1 cellular context compared by ENCODE assay signal in the genomic region with DNA sequence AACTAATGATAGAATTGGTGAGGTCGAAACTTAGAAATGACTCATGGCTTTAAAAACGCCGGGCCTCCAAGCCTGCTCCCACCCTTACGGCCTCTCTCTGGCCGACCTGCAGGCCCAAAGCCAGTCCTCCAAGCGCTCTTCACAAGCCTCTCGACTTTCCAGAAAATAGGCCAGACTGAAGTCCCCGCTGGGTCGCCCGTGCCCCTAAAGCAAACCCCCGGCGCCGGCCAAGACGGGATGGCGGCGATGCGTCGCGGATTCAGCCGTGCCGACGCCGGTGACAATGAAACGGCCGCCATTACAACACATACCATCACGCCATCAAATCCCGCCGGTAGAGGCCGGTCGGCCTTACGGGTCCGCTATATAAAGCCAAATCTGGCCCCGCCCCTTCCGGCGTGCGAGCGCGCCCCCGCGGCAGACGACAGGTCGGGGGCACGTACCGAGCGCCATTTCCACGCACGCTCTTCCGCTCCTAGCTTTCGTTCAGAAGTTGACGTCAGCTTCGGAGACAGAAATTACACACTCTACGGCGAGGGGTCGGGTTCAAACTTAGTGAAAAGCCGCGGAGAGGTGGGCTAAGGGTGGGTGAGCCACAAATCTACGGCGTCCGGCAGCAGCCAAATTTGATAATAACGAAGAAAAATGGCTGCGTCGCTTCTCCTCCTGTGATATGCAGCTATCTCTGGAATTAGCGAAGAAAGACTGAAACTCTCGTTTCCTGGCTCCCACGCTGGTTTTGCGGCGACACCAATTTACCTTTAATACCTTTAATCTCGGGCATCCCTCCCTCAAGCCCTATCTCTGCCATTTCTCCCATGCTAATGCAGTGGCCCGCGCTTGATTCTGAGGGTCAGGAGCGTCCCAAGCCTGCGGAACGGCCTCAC.
TF ChIP-seq lines count a peak whose summit lies in the region.

Gene RPL3, minus strand, starts transcription at position 340 of the 887 bp plus-strand sequence. Its CDS starts 26 bp downstream, at position 314.

TF ChIP-seq in HepG2, 621 proteins besides CTCF, POLR2A, EP300 and RAD21 (continued from another document and continues in another):
- no peak for TF ChIP-seq ZNF512B (CRISPR knock-in tag; IDR thresholded peaks at IDR 0.05; ENCODE audit: borderline replicate concordance)
- TF ChIP-seq CREM (IDR thresholded peaks at IDR 0.05): peak; percentile 94
- no peak for TF ChIP-seq CREM (CRISPR knock-in tag; IDR thresholded peaks at IDR 0.05)
- TF ChIP-seq HIVEP1 (CRISPR knock-in tag; IDR thresholded peaks at IDR 0.05): peak; percentile 11; the same call in 1 of the 2 replicates
- peak; percentile 89 for TF ChIP-seq ZNF264 (CRISPR knock-in tag; IDR thresholded peaks at IDR 0.05)
- TF ChIP-seq ZNF432 (CRISPR knock-in tag; IDR thresholded peaks at IDR 0.05; ENCODE audit: borderline replicate concordance): no peak
- TF ChIP-seq TSC22D2 (CRISPR knock-in tag; IDR thresholded peaks at IDR 0.05; ENCODE audit: borderline replicate concordance): peak; percentile 85; the same call in 1 of the 2 replicates
- TF ChIP-seq NR2F6 (IDR thresholded peaks at IDR 0.05): peak; percentile 30; the same call in 1 of the 2 replicates
- peak; percentile 50; the same call in 1 of the 2 replicates for TF ChIP-seq NR2F6 (CRISPR knock-in tag; IDR thresholded peaks at IDR 0.05)
- TF ChIP-seq ZNF607 (CRISPR knock-in tag; IDR thresholded peaks at IDR 0.05; ENCODE audit: borderline replicate concordance): peak; percentile 96
- peak; percentile 67 for TF ChIP-seq NFYC (CRISPR knock-in tag; IDR thresholded peaks at IDR 0.05)
- peak; percentile 70 for TF ChIP-seq IRF2 (CRISPR knock-in tag; IDR thresholded peaks at IDR 0.05)
- no peak for TF ChIP-seq ZNF17 (CRISPR knock-in tag; IDR thresholded peaks at IDR 0.05)
- TF ChIP-seq RBAK (CRISPR knock-in tag; IDR thresholded peaks at IDR 0.05): no peak
- no peak for TF ChIP-seq ZNF143 (CRISPR knock-in tag; IDR thresholded peaks at IDR 0.05)
- TF ChIP-seq ZSCAN30 (CRISPR knock-in tag; IDR thresholded peaks at IDR 0.05): no peak
- no peak for TF ChIP-seq ZNF562 (CRISPR knock-in tag; IDR thresholded peaks at IDR 0.05; ENCODE audit: borderline replicate concordance)
- TF ChIP-seq ZNF563 (CRISPR knock-in tag; IDR thresholded peaks at IDR 0.05): no peak; the same call in 1 of the 2 replicates
- peak; percentile 75; the same call in 1 of the 2 replicates for TF ChIP-seq HNRNPL (IDR thresholded peaks at IDR 0.05; ENCODE audit: low read depth, low read length)
- TF ChIP-seq ERF (CRISPR knock-in tag; IDR thresholded peaks at IDR 0.05): peak; percentile 69
- TF ChIP-seq CEBPG (CRISPR knock-in tag; IDR thresholded peaks at IDR 0.05): 0 out of 2 replicates have a peak, but pooled peaks have one; percentile 46
- TF ChIP-seq PAXIP1 (CRISPR knock-in tag; conservative IDR thresholded peaks at IDR 0.05): peak; percentile 53
- peak; percentile 43 for TF ChIP-seq MNT (IDR thresholded peaks at IDR 0.05)
- peak; percentile 89; the same call in 1 of the 2 replicates for TF ChIP-seq ZNF230 (CRISPR knock-in tag; IDR thresholded peaks at IDR 0.05)
- no peak for TF ChIP-seq REL (CRISPR knock-in tag; conservative IDR thresholded peaks at IDR 0.05)
- peak; percentile 69; the same call in 1 of the 2 replicates for TF ChIP-seq MIXL1 (CRISPR knock-in tag; IDR thresholded peaks at IDR 0.05)
- TF ChIP-seq ZFP62 (CRISPR knock-in tag; IDR thresholded peaks at IDR 0.05): no peak
- TF ChIP-seq ZSCAN25 (CRISPR knock-in tag; IDR thresholded peaks at IDR 0.05): no peak; the same call in none of the 2 replicates
- peak; percentile 91 for TF ChIP-seq ZNF883 (CRISPR knock-in tag; IDR thresholded peaks at IDR 0.05; ENCODE audit: not compliant biosample characterization)
- TF ChIP-seq PPARG (CRISPR knock-in tag; conservative IDR thresholded peaks at IDR 0.05): 0 out of 2 replicates have a peak, but pooled peaks have one; percentile 12
- peak; percentile 98 for TF ChIP-seq SRSF1 (optimal IDR thresholded peaks at IDR 0.05; ENCODE audit: low read depth, low read length)
- TF ChIP-seq RARA (CRISPR knock-in tag; IDR thresholded peaks at IDR 0.05): no peak; the same call in 1 of the 2 replicates
- TF ChIP-seq, protein P1, sequence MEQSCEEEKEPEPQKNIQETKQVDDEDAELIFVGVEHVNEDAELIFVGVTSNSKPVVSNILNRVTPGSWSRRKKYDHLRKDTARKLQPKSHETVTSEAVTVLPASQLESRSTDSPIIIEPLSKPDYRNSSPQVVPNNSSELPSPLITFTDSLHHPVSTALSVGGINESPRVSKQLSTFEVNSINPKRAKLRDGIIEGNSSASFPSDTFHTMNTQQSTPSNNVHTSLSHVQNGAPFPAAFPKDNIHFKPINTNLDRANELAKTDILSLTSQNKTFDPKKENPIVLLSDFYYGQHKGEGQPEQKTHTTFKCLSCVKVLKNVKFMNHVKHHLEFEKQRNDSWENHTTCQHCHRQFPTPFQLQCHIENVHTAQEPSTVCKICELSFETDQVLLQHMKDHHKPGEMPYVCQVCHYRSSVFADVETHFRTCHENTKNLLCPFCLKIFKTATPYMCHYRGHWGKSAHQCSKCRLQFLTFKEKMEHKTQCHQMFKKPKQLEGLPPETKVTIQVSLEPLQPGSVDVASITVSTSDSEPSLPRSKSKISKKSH (CRISPR knock-in tag; IDR thresholded peaks at IDR 0.05; ENCODE audit: borderline replicate concordance): peak; percentile 20; the same call in 1 of the 2 replicates
- TF ChIP-seq PTBP1 (IDR thresholded peaks at IDR 0.05; ENCODE audit: low read depth, low read length, poor library complexity, severe bottlenecking): no peak
- no peak for TF ChIP-seq TCF7 (IDR thresholded peaks at IDR 0.05; ENCODE audit: low read depth)
- TF ChIP-seq, protein P2, sequence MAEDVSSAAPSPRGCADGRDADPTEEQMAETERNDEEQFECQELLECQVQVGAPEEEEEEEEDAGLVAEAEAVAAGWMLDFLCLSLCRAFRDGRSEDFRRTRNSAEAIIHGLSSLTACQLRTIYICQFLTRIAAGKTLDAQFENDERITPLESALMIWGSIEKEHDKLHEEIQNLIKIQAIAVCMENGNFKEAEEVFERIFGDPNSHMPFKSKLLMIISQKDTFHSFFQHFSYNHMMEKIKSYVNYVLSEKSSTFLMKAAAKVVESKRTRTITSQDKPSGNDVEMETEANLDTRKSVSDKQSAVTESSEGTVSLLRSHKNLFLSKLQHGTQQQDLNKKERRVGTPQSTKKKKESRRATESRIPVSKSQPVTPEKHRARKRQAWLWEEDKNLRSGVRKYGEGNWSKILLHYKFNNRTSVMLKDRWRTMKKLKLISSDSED (CRISPR knock-in tag; IDR thresholded peaks at IDR 0.05): no peak
- TF ChIP-seq, protein P3, sequence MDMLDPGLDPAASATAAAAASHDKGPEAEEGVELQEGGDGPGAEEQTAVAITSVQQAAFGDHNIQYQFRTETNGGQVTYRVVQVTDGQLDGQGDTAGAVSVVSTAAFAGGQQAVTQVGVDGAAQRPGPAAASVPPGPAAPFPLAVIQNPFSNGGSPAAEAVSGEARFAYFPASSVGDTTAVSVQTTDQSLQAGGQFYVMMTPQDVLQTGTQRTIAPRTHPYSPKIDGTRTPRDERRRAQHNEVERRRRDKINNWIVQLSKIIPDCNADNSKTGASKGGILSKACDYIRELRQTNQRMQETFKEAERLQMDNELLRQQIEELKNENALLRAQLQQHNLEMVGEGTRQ (IDR thresholded peaks at IDR 0.05; ENCODE audit: low read depth, low read length): no peak
- TF ChIP-seq, protein P3 (CRISPR knock-in tag; IDR thresholded peaks at IDR 0.05; ENCODE audit: borderline replicate concordance): no peak
- TF ChIP-seq SRSF9 (IDR thresholded peaks at IDR 0.05; ENCODE audit: borderline replicate concordance, insufficient read depth, low read depth, low read length, poor library complexity, severe bottlenecking): no peak
- TF ChIP-seq ZNF253 (CRISPR knock-in tag; IDR thresholded peaks at IDR 0.05; ENCODE audit: borderline replicate concordance): no peak
- TF ChIP-seq MLXIP (CRISPR knock-in tag; IDR thresholded peaks at IDR 0.05; ENCODE audit: borderline replicate concordance): no peak
- peak; percentile 75; the same call in 1 of the 2 replicates for TF ChIP-seq MAF1 (CRISPR knock-in tag; IDR thresholded peaks at IDR 0.05; ENCODE audit: borderline replicate concordance)
- TF ChIP-seq THYN1 (CRISPR knock-in tag; IDR thresholded peaks at IDR 0.05; ENCODE audit: borderline replicate concordance, low read depth): no peak
- TF ChIP-seq ONECUT2 (CRISPR knock-in tag; IDR thresholded peaks at IDR 0.05): no peak
- peak; percentile 83; the same call in 1 of the 2 replicates for TF ChIP-seq ETV5 (CRISPR knock-in tag; IDR thresholded peaks at IDR 0.05; ENCODE audit: borderline replicate concordance)
- TF ChIP-seq CCAR2 (optimal IDR thresholded peaks at IDR 0.05; ENCODE audit: low read depth, low read length): no peak
- TF ChIP-seq ZNF383 (CRISPR knock-in tag; IDR thresholded peaks at IDR 0.05; ENCODE audit: borderline replicate concordance): no peak
- no peak for TF ChIP-seq ZSCAN22 (CRISPR knock-in tag; IDR thresholded peaks at IDR 0.05)
- TF ChIP-seq ZNF549 (CRISPR knock-in tag; IDR thresholded peaks at IDR 0.05): peak; percentile 47; the same call in 1 of the 2 replicates
